Comparison of ENCODE assay signal across 22 cellular contexts in the genomic region with DNA sequence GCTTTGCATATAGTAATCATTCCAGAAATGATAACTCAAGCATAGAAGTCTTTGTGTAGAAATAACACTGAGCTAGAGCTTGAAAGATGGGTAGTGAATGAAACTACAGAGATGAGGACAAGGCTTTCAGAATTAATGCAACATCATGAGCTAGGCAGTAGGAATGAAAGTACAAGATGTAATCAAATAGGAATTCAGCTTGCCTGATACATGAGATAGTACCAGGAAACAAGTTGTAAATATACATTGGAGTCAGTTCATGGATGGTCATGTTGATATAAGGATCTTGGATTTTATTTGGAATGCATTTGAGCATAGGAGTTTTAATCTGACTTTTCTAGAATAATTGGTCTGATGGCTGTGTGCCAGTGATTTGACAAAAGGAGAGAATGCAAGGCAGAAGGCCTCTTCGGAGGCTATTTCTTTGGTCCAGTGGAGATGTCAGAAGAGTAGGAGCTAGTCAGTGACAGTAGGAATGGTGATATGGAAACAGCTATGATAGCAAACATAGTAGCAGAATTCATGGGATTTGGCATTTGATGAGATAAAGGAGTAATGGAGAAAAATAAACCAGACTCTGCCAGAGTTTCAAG.
DNase-seq lines count a peak whose midpoint lies in the region; ATAC-seq and TF ChIP-seq lines count a peak whose summit lies in the region.
"Had no signal": no experiment of that assay in that cellular context is flagged by ENCODE, and none has a peak within 500 bp of the region (broad histone marks: within the 10 kb centered on the region; RNA-seq: fewer than 3 reads in every experiment).

No MANE protein-coding gene starts in this region.

- 79 to 85% methylated on average over 1 of the region's 1 CpG for WGBS in testis, 2 donors

- H3K27me3 ChIP-seq in AG04450 (ENCODE audit: control insufficient read depth, insufficient read depth, low read length) (no peaks in the 10 kb centered on the region), brain microvascular endothelial cell (replicated peaks) (no peaks in the 10 kb centered on the region), testis (no peaks in the 10 kb centered on the region)
- H3K27me3 ChIP-seq: left lung, suprapubic skin had no signal

- DNase-seq in AG04450 (ENCODE audit: low read depth, low spot score) (peak; percentile 41), HS-5 (ENCODE audit: low read depth) (peak; percentile 16), brain microvascular endothelial cell (peak; percentile 14), foreskin fibroblast (peak; percentile 47 to 67), testis (no peak)
- no peak for DNase-seq in stimulated activated naive CD8-positive, alpha-beta T cell treated with anti-CD3 and anti-CD28 coated beads, Interleukin-15, amount 100 ng/mL, for 72 hours
- DNase-seq: activated CD4-positive, alpha-beta memory T cell treated with anti-CD3 and anti-CD28 coated beads for 36 hours; activated T-cell treated with anti-CD3 and anti-CD28 coated beads for 4 hours; anterior cingulate cortex; CD8-positive, alpha-beta T cell; DMS79; KG1; left lung; NCI-H2081 treated with DMSO at 0.1 percent for 48 hours; NCI-H510A treated with DMSO at 0.1 percent for 48 hours; right cardiac atrium; stimulated activated CD4-positive, alpha-beta T cell treated with anti-CD3 and anti-CD28 coated beads, Interleukin-15, amount 100 ng/mL, for 24 hours had no signal

- CTCF ChIA-PET in AG04450 (lab: Charles Lee) = interaction anchor here (0.7 to 1.0 kb wide), 2 partner anchors 15 to 72 kb away, joined by 3 to 4 read pairs; no protein-coding TSS in a partner anchor

- no peak overlapping the region for H3K27ac Mint-ChIP-seq in stimulated activated naive CD8-positive, alpha-beta T cell treated with anti-CD3 and anti-CD28 coated beads, Interleukin-15, amount 100 ng/mL, for 72 hours
- H3K27ac Mint-ChIP-seq: activated CD4-positive, alpha-beta memory T cell treated with anti-CD3 and anti-CD28 coated beads for 36 hours; CD8-positive, alpha-beta T cell; T-helper 1 cell treated with Interleukin-12 subunit alpha and Interleukin-12 subunit beta and Interleukin-4 antibody, amounts not matched to agents 30 μg/mL and 1 μg/mL, for 36 hours had no signal

- H3K36me3 ChIP-seq in brain microvascular endothelial cell (replicated peaks) (no peaks in the 10 kb centered on the region), testis (ENCODE audit: low read depth, missing control alignments) (no peaks in the 10 kb centered on the region)
- H3K36me3 ChIP-seq: left lung, suprapubic skin had no signal

- no peak overlapping the region for H3K4me3 Mint-ChIP-seq in stimulated activated naive CD8-positive, alpha-beta T cell treated with anti-CD3 and anti-CD28 coated beads, Interleukin-15, amount 100 ng/mL, for 72 hours
- H3K4me3 Mint-ChIP-seq: activated CD4-positive, alpha-beta memory T cell treated with anti-CD3 and anti-CD28 coated beads for 36 hours; CD8-positive, alpha-beta T cell; T-helper 1 cell treated with Interleukin-12 subunit alpha and Interleukin-12 subunit beta and Interleukin-4 antibody, amounts not matched to agents 30 μg/mL and 1 μg/mL, for 36 hours had no signal

- no peaks in the 10 kb centered on the region for H3K4me1 Mint-ChIP-seq in stimulated activated naive CD8-positive, alpha-beta T cell treated with anti-CD3 and anti-CD28 coated beads, Interleukin-15, amount 100 ng/mL, for 72 hours

- TF ChIP-seq CTCF in AG04450 (IDR thresholded peaks at IDR 0.05; ENCODE audit: low read depth, low read length) (no peak), brain microvascular endothelial cell (IDR thresholded peaks at IDR 0.05; ENCODE audit: low read depth, low read length, missing control alignments) (no peak), foreskin fibroblast (IDR thresholded peaks at IDR 0.05; ENCODE audit: low read depth, low read length) (no peak), testis (IDR thresholded peaks at IDR 0.05) (no peak)

- no peaks in the 10 kb centered on the region for H3K9me3 Mint-ChIP-seq in stimulated activated naive CD8-positive, alpha-beta T cell treated with anti-CD3 and anti-CD28 coated beads, Interleukin-15, amount 100 ng/mL, for 72 hours
- H3K9me3 Mint-ChIP-seq: activated CD4-positive, alpha-beta memory T cell treated with anti-CD3 and anti-CD28 coated beads for 36 hours; CD8-positive, alpha-beta T cell; T-helper 1 cell treated with Interleukin-12 subunit alpha and Interleukin-12 subunit beta and Interleukin-4 antibody, amounts not matched to agents 30 μg/mL and 1 μg/mL, for 36 hours had no signal

- H3K4me3 ChIP-seq in AG04450 (ENCODE audit: low read depth, low read length) = no peak overlapping the region
- no peak overlapping the region for H3K4me3 ChIP-seq in brain microvascular endothelial cell (ENCODE audit: low read depth, low read length)
- H3K4me3 ChIP-seq in foreskin fibroblast (ENCODE audit: low read depth in 1 of 2, low read length in 2 of 2) = no peak overlapping the region
- no peak overlapping the region for H3K4me3 ChIP-seq in testis
- H3K4me3 ChIP-seq: A549, left lung, suprapubic skin had no signal

- intact Hi-C loops in testis (cut with DNase I; ENCODE audit: low total_unique reads) = no loop called here

- no peak for TF ChIP-seq POLR2A in testis (IDR thresholded peaks at IDR 0.05)

- H3K27me3 Mint-ChIP-seq in stimulated activated naive CD8-positive, alpha-beta T cell treated with anti-CD3 and anti-CD28 coated beads, Interleukin-15, amount 100 ng/mL, for 72 hours = no peaks in the 10 kb centered on the region
- H3K27me3 Mint-ChIP-seq: activated CD4-positive, alpha-beta memory T cell treated with anti-CD3 and anti-CD28 coated beads for 36 hours had no signal

- no peaks in the 10 kb centered on the region for H3K4me1 ChIP-seq in testis
- H3K4me1 ChIP-seq: A549, left lung, suprapubic skin had no signal

- no peak overlapping the region for H3K27ac ChIP-seq in AG04450 (ENCODE audit: low read depth, low read length)
- H3K27ac ChIP-seq in brain microvascular endothelial cell = no peak overlapping the region
- H3K27ac ChIP-seq in testis = no peak overlapping the region
- H3K27ac ChIP-seq: A549, left lung, suprapubic skin had no signal

- no peak for ATAC-seq in HG02938 (IDR thresholded peaks at IDR 0.05; ENCODE audit: unreplicated experiment)
- ATAC-seq in GM21717 (IDR thresholded peaks at IDR 0.05; ENCODE audit: unreplicated experiment) = no peak
- ATAC-seq in stimulated activated naive CD8-positive, alpha-beta T cell treated with anti-CD3 and anti-CD28 coated beads, Interleukin-15, amount 100 ng/mL, for 72 hours = no peak
- ATAC-seq: A549; CD8-positive, alpha-beta T cell; left lung; right cardiac atrium had no signal

- POLR2A ChIA-PET in AG04450 (lab: Yijun Ruan, JAX) = no interaction called here

- in situ Hi-C loops in brain microvascular endothelial cell (cut with HindIII; ENCODE audit: low pct_ligation_motif_present, low sequenced_read_pairs) = no loop called here

- H3K9me3 ChIP-seq in AG04450 (ENCODE audit: control insufficient read depth, insufficient read depth, low read length) (no peaks in the 10 kb centered on the region), testis (no peaks in the 10 kb centered on the region)
- H3K9me3 ChIP-seq: A549, left lung, suprapubic skin had no signal

Comparison
In these comparisons a context has a peak if more than half of its experiments do, and no peak if none do; other contexts are left out.
1. DNase-seq: peak in AG04450 (single experiment), HS-5 (single experiment), brain microvascular endothelial cell (single experiment) and foreskin fibroblast (2 of 2); none in stimulated activated naive CD8-positive, alpha-beta T cell treated with anti-CD3 and anti-CD28 coated beads, Interleukin-15, amount 100 ng/mL, for 72 hours (0 of 2) and testis (single experiment).